ENCODE assay signal across 22 cellular contexts in the genomic region with DNA sequence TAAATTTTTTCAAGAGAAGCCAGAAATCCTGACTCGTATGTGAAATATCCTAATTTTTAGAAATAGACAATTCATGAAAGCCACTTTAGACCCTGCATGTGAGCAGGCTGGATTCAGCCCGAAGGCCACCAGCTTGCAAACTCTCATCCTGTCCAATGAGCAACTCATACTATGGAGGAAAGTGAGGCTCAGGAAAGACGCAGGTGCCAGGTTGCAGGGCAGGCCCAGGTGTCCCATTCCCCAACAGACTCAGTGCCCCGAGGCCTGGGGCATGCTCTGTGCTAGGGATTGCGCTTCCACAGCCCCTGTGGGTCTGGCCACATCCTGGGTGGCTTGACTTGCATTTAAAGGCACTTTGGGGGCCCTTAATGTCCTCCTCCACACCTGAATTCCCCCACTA.
"Had no signal": no experiment of that assay in that cellular context is flagged by ENCODE, and none has a peak within 500 bp of the region (broad histone marks: within the 10 kb centered on the region; RNA-seq: fewer than 3 reads in every experiment).

No MANE protein-coding gene starts in this region.

- H3K4me2 ChIP-seq: hepatocyte had no signal

- H3K4me1 Mint-ChIP-seq: activated B cell treated with CpG ODN at 0.5 μM for 24 hours; activated T-helper 17 cell treated with anti-CD3 and anti-CD28 coated beads, Interleukin-2, amount 50 U/mL, for 72 hours; immature natural killer cell had no signal

- H3K27me3 Mint-ChIP-seq: activated B cell treated with CpG ODN at 0.5 μM for 24 hours; activated CD4-positive, alpha-beta T cell treated with anti-CD3 and anti-CD28 coated beads for 36 hours; activated T-cell treated with anti-CD3 and anti-CD28 coated beads, Interleukin-2, amount 50 U/mL, for 24 hours; activated T-helper 17 cell treated with anti-CD3 and anti-CD28 coated beads, Interleukin-2, amount 50 U/mL, for 72 hours; naive B cell; T-helper 17 cell had no signal

- H3K79me2 ChIP-seq: hepatocyte had no signal

- H3K9me3 ChIP-seq: ascending aorta, upper lobe of right lung had no signal

- H3K27me3 ChIP-seq: ascending aorta, brain microvascular endothelial cell, hepatocyte, upper lobe of right lung had no signal

- H3K36me3 ChIP-seq: ascending aorta, brain microvascular endothelial cell, upper lobe of right lung had no signal

- H3K9me3 Mint-ChIP-seq: activated B cell treated with CpG ODN at 0.5 μM for 24 hours; activated naive CD4-positive, alpha-beta T cell treated with anti-CD3 and anti-CD28 coated beads, Interleukin-2, amount 50 U/mL, for 72 hours; activated T-cell treated with anti-CD3 and anti-CD28 coated beads, Interleukin-2, amount 50 U/mL, for 24 hours; activated T-helper 17 cell treated with anti-CD3 and anti-CD28 coated beads, Interleukin-2, amount 50 U/mL, for 72 hours; immature natural killer cell; naive B cell had no signal

- H3K36me3 Mint-ChIP-seq: activated naive CD4-positive, alpha-beta T cell treated with anti-CD3 and anti-CD28 coated beads, Interleukin-2, amount 50 U/mL, for 72 hours; immature natural killer cell had no signal

- H2AFZ ChIP-seq: hepatocyte had no signal

- H3K27ac ChIP-seq: ascending aorta, brain microvascular endothelial cell, foreskin keratinocyte, hepatocyte, upper lobe of right lung had no signal

- H3K4me1 ChIP-seq: foreskin keratinocyte, upper lobe of right lung had no signal

- H3K4me3 ChIP-seq: ascending aorta, hepatocyte, upper lobe of right lung had no signal

- H3K4me3 Mint-ChIP-seq: activated B cell treated with CpG ODN at 0.5 μM for 24 hours; activated CD4-positive, alpha-beta T cell treated with anti-CD3 and anti-CD28 coated beads for 36 hours; activated T-cell treated with anti-CD3 and anti-CD28 coated beads, Interleukin-2, amount 50 U/mL, for 24 hours; activated T-helper 17 cell treated with anti-CD3 and anti-CD28 coated beads, Interleukin-2, amount 50 U/mL, for 72 hours; immature natural killer cell; naive B cell; T-helper 17 cell had no signal

- H3K27ac Mint-ChIP-seq: activated B cell treated with CpG ODN at 0.5 μM for 24 hours; activated CD4-positive, alpha-beta T cell treated with anti-CD3 and anti-CD28 coated beads for 36 hours; activated naive CD4-positive, alpha-beta T cell treated with anti-CD3 and anti-CD28 coated beads, Interleukin-2, amount 50 U/mL, for 72 hours; activated T-cell treated with anti-CD3 and anti-CD28 coated beads, Interleukin-2, amount 50 U/mL, for 24 hours; T-helper 17 cell had no signal

- DNase-seq: activated B cell treated with CpG ODN at 0.5 μM for 24 hours; activated CD4-positive, alpha-beta T cell treated with anti-CD3 and anti-CD28 coated beads for 36 hours; activated CD4-positive, alpha-beta T cell treated with anti-CD3 and anti-CD28 coated beads, Interleukin-2, amount 50 U/mL, for 4 hours; activated CD8-positive, alpha-beta memory T cell treated with anti-CD3 and anti-CD28 coated beads for 24 hours; activated CD8-positive, alpha-beta memory T cell treated with anti-CD3 and anti-CD28 coated beads, Interleukin-2, amount 50 U/mL, for 4 hours; activated T-cell treated with anti-CD3 and anti-CD28 coated beads, Interleukin-2, amount 50 U/mL, for 24 hours; brain microvascular endothelial cell; central memory CD4-positive, alpha-beta T cell; effector memory CD4-positive, alpha-beta T cell; foreskin keratinocyte; immature natural killer cell; mesenchymal stem cell; naive B cell; occipital lobe; stimulated activated CD4-positive, alpha-beta T cell treated with anti-CD3 and anti-CD28 coated beads, Interleukin-4, amount 100 ng/mL, for 24 hours; stimulated activated naive CD8-positive, alpha-beta T cell treated with anti-CD3 and anti-CD28 coated beads, Interleukin-15, Interleukin-2, amounts not matched to agents 100 U/mL and 50 U/mL, for 24 hours; T-helper 17 cell; upper lobe of right lung had no signal
